Comparison of ENCODE assay signal across 1 cellular context in genomic region chr15:101221858-101222257, GRCh38.
TF ChIP-seq lines count a peak whose summit lies in the region.

No MANE protein-coding gene starts in this region.

TF ChIP-seq in HepG2, 621 proteins besides CTCF, POLR2A, EP300 and RAD21:
- TF ChIP-seq HOXA9 (CRISPR knock-in tag; IDR thresholded peaks at IDR 0.05; ENCODE audit: borderline replicate concordance) (no peak), FOXA1 (IDR thresholded peaks at IDR 0.05) (no peak), FOXA1 (CRISPR knock-in tag; IDR thresholded peaks at IDR 0.05) (peak; percentile 26; the same call in 1 of the 2 replicates), LBX2 (CRISPR knock-in tag; IDR thresholded peaks at IDR 0.05; ENCODE audit: borderline replicate concordance) (no peak), FOXJ3 (CRISPR knock-in tag; IDR thresholded peaks at IDR 0.05; ENCODE audit: borderline replicate concordance) (0 out of 2 replicates have a peak, but pooled peaks have one; percentile 19), TEF (CRISPR knock-in tag; IDR thresholded peaks at IDR 0.05) (no peak), ZNF652 (CRISPR knock-in tag; IDR thresholded peaks at IDR 0.05; ENCODE audit: borderline replicate concordance, low read depth) (peak; percentile 83), SKI (IDR thresholded peaks at IDR 0.05; ENCODE audit: partially characterized antibody) (no peak), FOXA3 (CRISPR knock-in tag; IDR thresholded peaks at IDR 0.05) (0 out of 2 replicates have a peak, but pooled peaks have one; percentile 15), GFI1 (CRISPR knock-in tag; IDR thresholded peaks at IDR 0.05; ENCODE audit: borderline replicate concordance) (no peak), BCL6 (CRISPR knock-in tag; IDR thresholded peaks at IDR 0.05) (peak; percentile 75), PPARG (CRISPR knock-in tag; conservative IDR thresholded peaks at IDR 0.05) (no peak), CEBPG (CRISPR knock-in tag; IDR thresholded peaks at IDR 0.05) (0 out of 2 replicates have a peak, but pooled peaks have one; percentile 31), ZNF235 (CRISPR knock-in tag; IDR thresholded peaks at IDR 0.05; ENCODE audit: borderline replicate concordance) (no peak)
TF ChIP-seq in HepG2: peak in this region for 6.
